In the genomic region with DNA sequence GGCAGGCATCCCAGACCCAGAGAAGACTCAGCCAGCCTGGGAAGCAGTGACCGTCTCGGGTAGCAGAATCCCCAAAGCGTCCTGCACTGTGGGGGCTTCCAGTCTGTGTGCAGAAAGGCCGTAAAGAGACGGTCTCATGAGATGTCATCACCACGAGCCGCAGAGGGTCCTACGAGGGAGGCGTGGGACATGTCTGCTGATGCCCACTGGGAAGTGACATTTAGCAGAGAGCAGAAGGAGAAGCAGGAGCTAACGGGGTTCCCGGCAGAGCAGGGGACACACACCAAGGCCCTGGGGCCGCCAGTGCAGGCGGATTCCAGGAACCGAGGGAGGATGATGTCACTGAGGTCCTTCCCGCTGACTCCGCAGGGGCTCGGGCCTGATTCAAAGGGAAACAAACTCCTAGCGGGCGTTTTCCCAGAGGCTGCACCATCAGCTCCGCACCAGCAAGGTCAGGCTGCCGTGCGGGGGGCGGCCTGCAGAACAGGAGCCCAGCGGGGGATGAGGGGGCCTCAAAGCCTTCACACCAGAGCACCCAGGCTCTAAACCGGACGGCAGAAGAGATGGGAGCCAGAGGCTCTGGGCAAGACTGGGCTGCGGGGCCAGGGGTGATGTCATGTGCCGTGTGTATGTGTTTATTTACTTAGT, we compare ENCODE assay signal across 9 cellular contexts.
DNase-seq lines count a peak whose midpoint lies in the region; ATAC-seq and TF ChIP-seq lines count a peak whose summit lies in the region.
"Had no signal": no experiment of that assay in that cellular context is flagged by ENCODE, and none has a peak within 500 bp of the region (broad histone marks: within the 10 kb centered on the region; RNA-seq: fewer than 3 reads in every experiment).

No MANE protein-coding gene starts in this region.

- H3K4me3 Mint-ChIP-seq in naive B cell: peak overlapping the region; percentile 83 to 92 (median 90)

- H3K27me3 Mint-ChIP-seq in naive B cell: no peaks in the 10 kb centered on the region

- no peak for TF ChIP-seq POLR2A in upper lobe of left lung (IDR thresholded peaks at IDR 0.05)

- peaks cover 3 to 18% (median 7%) of the 10 kb centered on the region in 7 donors for H3K9me3 Mint-ChIP-seq in naive B cell

- 73 to 83% methylated on average over 22 to 28 of the region's 28 CpGs for WGBS in upper lobe of left lung, 2 donors

- peak overlapping the region; percentile 88 to 95 (median 94) for H3K27ac ChIP-seq in upper lobe of left lung

- peak overlapping the region in 2 of 4 donors; percentile 31 to 33 for H3K4me3 ChIP-seq in upper lobe of left lung
- H3K4me3 ChIP-seq: mucosa of descending colon had no signal

- no peak for ATAC-seq in naive B cell (ENCODE audit: low read depth in 2 of 2)
- ATAC-seq in upper lobe of left lung (ENCODE audit: low FRiP score in 2 of 2): peak in 1 of 2 donors; percentile 1
- ATAC-seq in GM18868 (IDR thresholded peaks at IDR 0.05; ENCODE audit: unreplicated experiment): no peak
- no peak for ATAC-seq in HG03354 (IDR thresholded peaks at IDR 0.05; ENCODE audit: poor library complexity, severe bottlenecking, unreplicated experiment)

- H3K27ac Mint-ChIP-seq in naive B cell: peak overlapping the region in 5 of 6 donors; percentile 99 to 100 (median 99)

- peaks cover 31 to 43% (median 42%) of the 10 kb centered on the region in 3 donors for H3K4me1 Mint-ChIP-seq in naive B cell

- no peaks in the 10 kb centered on the region for H3K27me3 ChIP-seq in upper lobe of left lung

- peaks cover 0 to 18% of the 10 kb centered on the region in 2 donors for H3K36me3 Mint-ChIP-seq in naive B cell

- no peak for TF ChIP-seq EP300 in upper lobe of left lung (IDR thresholded peaks at IDR 0.05)

- no peaks in the 10 kb centered on the region for H3K9me3 ChIP-seq in upper lobe of left lung
- H3K9me3 ChIP-seq: mucosa of descending colon had no signal

- no peaks in the 10 kb centered on the region for H3K36me3 ChIP-seq in upper lobe of left lung

- H3K4me1 ChIP-seq in upper lobe of left lung: peaks cover 57 to 67% (median 59%) of the 10 kb centered on the region in 4 donors

- DNase-seq in activated effector memory CD4-positive, alpha-beta T cell treated with anti-CD3 and anti-CD28 coated beads, Interleukin-2, amount 50 U/mL, for 16 hours: peak; percentile 76
- DNase-seq in activated effector memory CD4-positive, alpha-beta T cell treated with Interleukin-2 at 50 U/mL for 16 hours: no peak
- DNase-seq in brain pericyte (ENCODE audit: low read depth, low spot score): peak; percentile 66
- no peak for DNase-seq in naive B cell
- DNase-seq in upper lobe of left lung: peak in 1 of 2 donors; percentile 72
- DNase-seq in NCI-H226: no peak

- TF ChIP-seq CTCF in upper lobe of left lung (IDR thresholded peaks at IDR 0.05): peak in 1 of 6 experiments; percentile 14

Comparison
In these comparisons a context has a peak if more than half of its experiments do, and no peak if none do; other contexts are left out.
1. DNase-seq: peak in activated effector memory CD4-positive, alpha-beta T cell treated with anti-CD3 and anti-CD28 coated beads, Interleukin-2, amount 50 U/mL, for 16 hours (single experiment) and brain pericyte (single experiment); none in activated effector memory CD4-positive, alpha-beta T cell treated with Interleukin-2 at 50 U/mL for 16 hours (single experiment), naive B cell (single experiment) and NCI-H226 (single experiment).